ENCODE assay signal across 1 cellular context in genomic region chr12:52865090-52865944, GRCh38.
TF ChIP-seq lines count a peak whose summit lies in the region.

No MANE protein-coding gene starts in this region.

TF ChIP-seq in IMR-90, 13 proteins besides CTCF, POLR2A, EP300 and RAD21 (continued from another document):
- no peak for TF ChIP-seq USF2 (IDR thresholded peaks at IDR 0.05; ENCODE audit: low read depth, low read length)
- no peak for TF ChIP-seq FOS (IDR thresholded peaks at IDR 0.05; ENCODE audit: low read depth, low read length)
TF ChIP-seq in IMR-90: peak in this region for 1.
